ENCODE assay signal across 6 cellular contexts in genomic region chr19:47804451-47804850, GRCh38. TPM values are rescaled to one million over a fixed set of nuclear protein-coding genes. Genes with fewer than 3 reads are reported as not detected.
"Had no signal": no experiment of that assay in that cellular context is flagged by ENCODE, and none has a peak within 500 bp of the region (broad histone marks: within the 10 kb centered on the region; RNA-seq: fewer than 3 reads in every experiment).

Gene TPRX1, minus strand, starts transcription at chr19:47804551. Its CDS starts 12 bp downstream, at chr19:47804539.

RNA-seq across cellular contexts. Expression of gene TPRX1, which starts in this region (rescaled TPM):
- total RNA-seq: H4, H7, HFFc6, HT1080 had no signal
- polyA plus RNA-seq: GM23338, IgD-negative memory B cell had no signal
